ENCODE assay signal across 9 cellular contexts in the genomic region with DNA sequence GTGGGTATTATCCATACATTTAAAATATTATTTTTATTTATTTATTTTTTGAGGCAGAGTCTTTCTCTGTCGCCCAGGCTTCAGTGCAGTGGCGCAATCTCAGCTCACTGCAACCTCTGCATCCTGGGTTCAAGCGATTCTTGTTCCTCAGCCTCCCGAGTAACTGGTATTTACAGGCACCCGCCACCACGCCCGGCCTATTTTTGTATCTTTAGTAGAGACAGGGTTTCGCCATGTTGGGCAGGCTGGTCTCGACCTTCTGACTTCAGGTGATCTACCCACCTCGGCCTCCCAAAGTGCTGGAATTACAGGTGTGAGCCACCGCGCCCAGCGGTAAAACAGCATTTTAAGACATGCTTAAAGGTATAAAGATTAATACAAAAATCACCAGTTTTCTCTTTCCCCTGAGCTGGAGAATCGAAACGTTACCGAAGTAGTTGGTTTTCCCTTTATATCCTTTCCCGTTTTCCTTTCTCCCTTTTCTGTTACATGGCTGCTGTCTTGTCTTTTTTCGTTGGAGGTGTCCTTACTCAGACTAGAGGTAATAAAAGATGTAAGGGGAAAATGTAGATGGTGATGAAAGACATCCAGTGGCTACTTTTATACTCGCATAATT. TPM values are rescaled to one million over a fixed set of nuclear protein-coding genes. Genes with fewer than 3 reads are reported as not detected.
A peak's percentile ranks its signal among the peaks of the same experiment; 100 is the strongest.
DNase-seq lines count a peak whose midpoint lies in the region; ATAC-seq, FAIRE-seq and TF ChIP-seq lines count a peak whose summit lies in the region.
"Had no signal": no experiment of that assay in that cellular context is flagged by ENCODE, and none has a peak within 500 bp of the region (broad histone marks: within the 10 kb centered on the region; RNA-seq: fewer than 3 reads in every experiment).

No MANE protein-coding gene starts in this region.

- no peak for ATAC-seq in A549

- CTCF ChIA-PET in A549 (lab: Yijun Ruan, JAX) = no interaction called here

- WGBS in A549 (ENCODE audit: missing lambda C conversion rate) = 88% methylated on average over 19 of the region's 19 CpGs
- no CpG with 5 or more reads among the region's 19 CpGs for WGBS in mesendoderm (ENCODE audit: extremely low coverage, insufficient coverage, low lambda C conversion rate)

- H3K56ac ChIP-seq in mesendoderm (ENCODE audit: low read length) = peak overlapping the region; percentile 10

- H3K4me1 ChIP-seq in A549 (peaks cover 38% of the 10 kb centered on the region), HUES6 (ENCODE audit: control insufficient read depth, insufficient read depth, low read length) (peaks cover 21% of the 10 kb centered on the region), mesendoderm (ENCODE audit: control insufficient read depth, low read depth, low read length) (peaks cover 12% of the 10 kb centered on the region)

- H3K9me3 ChIP-seq in A549 = no peaks in the 10 kb centered on the region
- H3K9me3 ChIP-seq in HUES6 (ENCODE audit: control insufficient read depth, insufficient read depth, low read depth, low read length) = no peaks in the 10 kb centered on the region

- H3K79me2 ChIP-seq in mesendoderm (ENCODE audit: control insufficient read depth, insufficient read depth, low read length) = peaks cover 57% of the 10 kb centered on the region

- H3K4me3 ChIP-seq in A549 = peak overlapping the region; percentile 98
- H3K4me3 ChIP-seq in HUES6 (ENCODE audit: low read depth, low read length) = peak overlapping the region; percentile 91
- H3K4me3 ChIP-seq in brain microvascular endothelial cell (ENCODE audit: low read depth, low read length) = peak overlapping the region; percentile 80
- no peak overlapping the region for H3K4me3 ChIP-seq in mesendoderm (ENCODE audit: low read length)

- H4K5ac ChIP-seq in mesendoderm (ENCODE audit: low read length) = no peak overlapping the region

- H3K4ac ChIP-seq in mesendoderm (ENCODE audit: low read depth, low read length) = no peak overlapping the region

- H3K4me2 ChIP-seq in A549 (peak overlapping the region; percentile 91), mesendoderm (ENCODE audit: low read length) (peak overlapping the region; percentile 13)

- POLR2A ChIA-PET in A549 (lab: Yijun Ruan, JAX) = no interaction called here

- no peaks in the 10 kb centered on the region for H3K27me3 ChIP-seq in HUES6 (ENCODE audit: control insufficient read depth, insufficient read depth, low read length)
- H3K27me3 ChIP-seq in brain microvascular endothelial cell (replicated peaks) = no peaks in the 10 kb centered on the region
- H3K27me3 ChIP-seq in mesendoderm (ENCODE audit: insufficient read depth, low read length, poor library complexity) = no peaks in the 10 kb centered on the region

- TF ChIP-seq CTCF in A549 (IDR thresholded peaks at IDR 0.05) = no peak
- TF ChIP-seq CTCF in brain microvascular endothelial cell (IDR thresholded peaks at IDR 0.05; ENCODE audit: low read depth, low read length, missing control alignments) = no peak

- no peak overlapping the region for H3K23ac ChIP-seq in mesendoderm (ENCODE audit: low read length)

- TF ChIP-seq EP300 in A549 (IDR thresholded peaks at IDR 0.05) = no peak

- no peak for TF ChIP-seq POLR2A in A549 (IDR thresholded peaks at IDR 0.05; ENCODE audit: low read length)

- no peak overlapping the region for H3K18ac ChIP-seq in mesendoderm (ENCODE audit: low read length)

- TF ChIP-seq RAD21 in A549 (conservative IDR thresholded peaks at IDR 0.05 in 1 of 2, IDR thresholded peaks at IDR 0.05 in 1 of 2) = no peak

- no peak overlapping the region for H2BK120ac ChIP-seq in mesendoderm (ENCODE audit: low read depth, low read length)

- in situ Hi-C loops in brain microvascular endothelial cell (cut with HindIII; ENCODE audit: low pct_ligation_motif_present, low sequenced_read_pairs) = no loop called here

- H3K9ac ChIP-seq in HUES6 (ENCODE audit: low read length) (no peak overlapping the region), mesendoderm (ENCODE audit: low read length) (no peak overlapping the region)

- peaks cover 2% of the 10 kb centered on the region for H3K79me1 ChIP-seq in mesendoderm (ENCODE audit: low read length)

- H3K36me3 ChIP-seq in HUES6 (ENCODE audit: control insufficient read depth, insufficient read depth, low read length) (no peaks in the 10 kb centered on the region; the same call in 1 of the 2 replicates), brain microvascular endothelial cell (replicated peaks) (no peaks in the 10 kb centered on the region), mesendoderm (ENCODE audit: control insufficient read depth, insufficient read depth, low read length) (no peaks in the 10 kb centered on the region)

- no peak overlapping the region for H2BK15ac ChIP-seq in mesendoderm (replicated peaks; ENCODE audit: low read depth)

- H3K27ac ChIP-seq in A549 (peak overlapping the region in 1 of 2 experiments; percentile 39; a peak in 1 of 6 replicates), HUES6 (ENCODE audit: low read depth, low read length) (no peak overlapping the region), brain microvascular endothelial cell (no peak overlapping the region), mesendoderm (ENCODE audit: low read depth, low read length) (no peak overlapping the region), caudate nucleus (ENCODE audit: low read depth, low read length) (no peak overlapping the region)

- H2AK5ac ChIP-seq in mesendoderm (ENCODE audit: low read length) = no peak overlapping the region

- FAIRE-seq in A549 (lab: Jason Lieb, UNC) = no peak
- FAIRE-seq: H54 had no signal

- no peak overlapping the region for H2BK5ac ChIP-seq in mesendoderm (ENCODE audit: low read length)

- no peak for DNase-seq in A549 (ENCODE audit: low read depth in 1 of 2, low spot score in 1 of 2)
- DNase-seq in brain microvascular endothelial cell = no peak
- no peak for DNase-seq in mesendoderm
- DNase-seq in caudate nucleus (lab: John Stamatoyannopoulos, UW) = no peak
- DNase-seq in SIG-M5 treated with dmso at 0.1 percent for 504 hours (lab: John Stamatoyannopoulos, UW; ENCODE audit: unreplicated experiment) = no peak
- no peak for DNase-seq in hypothalamus (lab: John Stamatoyannopoulos, UW)
- no peak for DNase-seq in NK-92 treated with Interleukin-12 subunit alpha and Interleukin-12 subunit beta, amount 100 ng/mL, for 24 hours (lab: John Stamatoyannopoulos, UW)

- no peak overlapping the region for H4K8ac ChIP-seq in mesendoderm (ENCODE audit: low read depth, low read length)

TF ChIP-seq in A549, 52 proteins besides CTCF, POLR2A, EP300 and RAD21:
- TF ChIP-seq GATA3 (IDR thresholded peaks at IDR 0.05; ENCODE audit: borderline replicate concordance) (no peak), SREBF2 (IDR thresholded peaks at IDR 0.05) (no peak), RARB (CRISPR knock-in tag; IDR thresholded peaks at IDR 0.05) (no peak), NFE2L2 (conservative IDR thresholded peaks at IDR 0.05; ENCODE audit: low read length) (no peak), TP53 (CRISPR knock-in tag; IDR thresholded peaks at IDR 0.05) (no peak), TFCP2L1 (CRISPR knock-in tag; IDR thresholded peaks at IDR 0.05) (no peak), HOXB13 (CRISPR knock-in tag; IDR thresholded peaks at IDR 0.05; ENCODE audit: low read depth) (no peak), RCOR1 (IDR thresholded peaks at IDR 0.05; ENCODE audit: low read depth, low read length) (no peak), CBX8 (IDR thresholded peaks at IDR 0.05) (no peak)

RNA-seq across cellular contexts. Expression of gene ARL5B, which starts 1.7 kb away (rescaled TPM):
- polyA plus RNA-seq in A549 (2011; rRNA removed) (16.0 and 24.5 TPM in 2 replicates), A549 (2017; fragmentation: RNase III; extraction: RNeasy Plus Mini Kit Qiagen cat#74134 plus additional on column Dnase treatment) (8.0 to 8.8 TPM (median 8.1 TPM) in 3 replicates)
- polyA plus RNA-seq in A549 (2012; cell fraction: cytosol; rRNA removed) = 2.0 and 2.5 TPM in 2 replicates
- polyA plus RNA-seq in A549 (2012; cell fraction: nucleus; rRNA removed) = 2.7 and 5.1 TPM in 2 replicates
- polyA minus RNA-seq in A549 (2011; rRNA and poly(A)+ RNA removed) = 7.9 and 8.1 TPM in 2 replicates
- 30.4 TPM for polyA plus RNA-seq in mesendoderm (2013, experiment 1 of 2)
- polyA plus RNA-seq in mesendoderm (2013, experiment 2 of 2) = 30.0 TPM

RNA-seq across cellular contexts. Expression of gene NSUN6, which starts 9.5 kb away (rescaled TPM):
- polyA plus RNA-seq in A549 (2011; rRNA removed) (11.7 and 14.7 TPM in 2 replicates), A549 (2017; fragmentation: RNase III; extraction: RNeasy Plus Mini Kit Qiagen cat#74134 plus additional on column Dnase treatment) (6.3 to 6.5 TPM (median 6.5 TPM) in 3 replicates)
- polyA plus RNA-seq in A549 (2012; cell fraction: cytosol; rRNA removed) = 2.9 and 3.0 TPM in 2 replicates
- 2.6 and 5.7 TPM in 2 replicates for polyA plus RNA-seq in A549 (2012; cell fraction: nucleus; rRNA removed)
- polyA minus RNA-seq in A549 (2011; rRNA and poly(A)+ RNA removed) = 9.0 and 12.6 TPM in 2 replicates
- 9.7 TPM for polyA plus RNA-seq in mesendoderm (2013, experiment 1 of 2)
- polyA plus RNA-seq in mesendoderm (2013, experiment 2 of 2) = 9.7 TPM
